Comparison of ENCODE assay signal across 16 cellular contexts in genomic region chr4:112511294-112512118, GRCh38. TPM values are rescaled to one million over a fixed set of nuclear protein-coding genes. Genes with fewer than 3 reads are reported as not detected.
A peak's percentile ranks its signal among the peaks of the same experiment; 100 is the strongest.
DNase-seq lines count a peak whose midpoint lies in the region; ATAC-seq and TF ChIP-seq lines count a peak whose summit lies in the region.
"Had no signal": no experiment of that assay in that cellular context is flagged by ENCODE, and none has a peak within 500 bp of the region (broad histone marks: within the 10 kb centered on the region; RNA-seq: fewer than 3 reads in every experiment).

No MANE protein-coding gene starts in this region.

- no peak for TF ChIP-seq POLR2A in esophagus muscularis mucosa (IDR thresholded peaks at IDR 0.05; ENCODE audit: low read depth)

- peak overlapping the region; percentile 36 for H3K4me2 ChIP-seq in trophoblast cell (ENCODE audit: low read length)

- H3K79me2 ChIP-seq in trophoblast cell (ENCODE audit: control insufficient read depth, insufficient read depth, low read length, poor library complexity), result no peaks in the 10 kb centered on the region

- intact Hi-C loops in esophagus muscularis mucosa (cut with DNase I), result no loop called here

- peak overlapping the region; percentile 41 for H3K4me3 Mint-ChIP-seq in T-helper 1 cell treated with Interleukin-12 subunit alpha and Interleukin-12 subunit beta and Interleukin-4 antibody, amounts not matched to agents 30 μg/mL and 1 μg/mL, for 36 hours

- DNase-seq in T-helper 1 cell, result no peak
- peak; percentile 16 for DNase-seq in NCI-H748 treated with DMSO at 0.1 percent for 48 hours (lab: John Stamatoyannopoulos, UW)
- no peak for DNase-seq in esophagus muscularis mucosa (ENCODE audit: extremely low spot score)
- DNase-seq in trophoblast cell, result no peak
- no peak for DNase-seq in DMS79 treated with DMSO at 0.1 percent for 48 hours (lab: John Stamatoyannopoulos, UW)
- DNase-seq in HCEC 1CT, result no peak
- DNase-seq: activated CD4-positive, CD25-positive, alpha-beta regulatory T cell treated with anti-CD3 and anti-CD28 coated beads, Interleukin-2, amount 50 U/mL, for 72 hours; foreskin melanocyte; left ventricle myocardium superior; testis had no signal

- ATAC-seq in GM21526 (IDR thresholded peaks at IDR 0.05; ENCODE audit: low FRiP score, unreplicated experiment), result no peak
- ATAC-seq: HCT116, left ventricle myocardium superior had no signal

- peak overlapping the region; percentile 28 for H3K27ac Mint-ChIP-seq in T-helper 1 cell treated with Interleukin-12 subunit alpha and Interleukin-12 subunit beta and Interleukin-4 antibody, amounts not matched to agents 30 μg/mL and 1 μg/mL, for 36 hours

- H2BK5ac ChIP-seq in trophoblast cell (ENCODE audit: low read depth, low read length, poor library complexity), result no peak overlapping the region

- peaks cover 82% of the 10 kb centered on the region for H3K27me3 Mint-ChIP-seq in T-helper 1 cell treated with Interleukin-12 subunit alpha and Interleukin-12 subunit beta and Interleukin-4 antibody, amounts not matched to agents 30 μg/mL and 1 μg/mL, for 36 hours (ENCODE audit: low read depth)

- H3K27me3 ChIP-seq in esophagus muscularis mucosa (peaks cover 14 to 100% (median 79%) of the 10 kb centered on the region in 4 donors), trophoblast cell (ENCODE audit: insufficient read depth, low read length) (peaks cover 75% of the 10 kb centered on the region)

- no peak overlapping the region for H3K18ac ChIP-seq in trophoblast cell (ENCODE audit: low read length)

- H3K36me3 ChIP-seq in esophagus muscularis mucosa (no peaks in the 10 kb centered on the region), trophoblast cell (ENCODE audit: control insufficient read depth in 1 of 2, insufficient read depth in 2 of 2, low read length in 2 of 2) (no peaks in the 10 kb centered on the region)

- WGBS in esophagus muscularis mucosa, result 52% methylated on average over 34 of the region's 34 CpGs
- no CpG with 5 or more reads among the region's 34 CpGs for whole genome bisulfite sequencing in trophoblast cell (ENCODE audit: extremely low coverage, insufficient coverage, insufficient read length)

- no peaks in the 10 kb centered on the region for H3K9me3 ChIP-seq in esophagus muscularis mucosa
- H3K9me3 ChIP-seq in trophoblast cell (ENCODE audit: insufficient read depth, low read depth, low read length), result peaks cover 4% of the 10 kb centered on the region
- H3K9me3 ChIP-seq: testis had no signal

- H3K14ac ChIP-seq in trophoblast cell (ENCODE audit: low read length), result no peak overlapping the region

- H4K12ac ChIP-seq in trophoblast cell (ENCODE audit: low read depth, low read length), result no peak overlapping the region

- no peak overlapping the region for H2BK120ac ChIP-seq in trophoblast cell (ENCODE audit: insufficient read depth, low read length, poor library complexity)

- peaks cover 43 to 56% (median 50%) of the 10 kb centered on the region in 4 donors for H3K4me1 ChIP-seq in esophagus muscularis mucosa
- peaks cover 20 to 22% of the 10 kb centered on the region in 2 experiments for H3K4me1 ChIP-seq in trophoblast cell (ENCODE audit: control insufficient read depth in 1 of 2, insufficient read depth in 2 of 2, low read length in 2 of 2)

- H3K4me1 Mint-ChIP-seq in T-helper 1 cell treated with Interleukin-12 subunit alpha and Interleukin-12 subunit beta and Interleukin-4 antibody, amounts not matched to agents 30 μg/mL and 1 μg/mL, for 36 hours (ENCODE audit: low read depth), result peaks cover 41% of the 10 kb centered on the region

- no peaks in the 10 kb centered on the region for H3K79me1 ChIP-seq in trophoblast cell (ENCODE audit: low read length)

- H3K27ac ChIP-seq in esophagus muscularis mucosa (replicated peaks in 1 of 4), result no peak overlapping the region
- no peak overlapping the region for H3K27ac ChIP-seq in trophoblast cell (ENCODE audit: low read depth, low read length)
- H3K27ac ChIP-seq: testis had no signal

- H4K91ac ChIP-seq in trophoblast cell (ENCODE audit: low read depth, low read length), result no peak overlapping the region

- no peak overlapping the region for H3K23ac ChIP-seq in trophoblast cell (ENCODE audit: low read length)

- no peak overlapping the region for H3K9ac ChIP-seq in trophoblast cell (ENCODE audit: low read length)

- TF ChIP-seq CTCF in esophagus muscularis mucosa (IDR thresholded peaks at IDR 0.05), result no peak

- no peak overlapping the region for H4K8ac ChIP-seq in trophoblast cell (ENCODE audit: low read depth, low read length)

- H2BK12ac ChIP-seq in trophoblast cell (ENCODE audit: low read length), result no peak overlapping the region

- H3K4me3 ChIP-seq in esophagus muscularis mucosa (peak overlapping the region in 3 of 4 donors; percentile 18 to 40 (median 37)), trophoblast cell (ENCODE audit: low read depth, low read length) (no peak overlapping the region)

- H3K4ac ChIP-seq in trophoblast cell (ENCODE audit: low read depth, low read length), result no peak overlapping the region

- H3K36me3 Mint-ChIP-seq in T-helper 1 cell treated with Interleukin-12 subunit alpha and Interleukin-12 subunit beta and Interleukin-4 antibody, amounts not matched to agents 30 μg/mL and 1 μg/mL, for 36 hours (ENCODE audit: low read depth), result peaks cover 2% of the 10 kb centered on the region

- no peak overlapping the region for H2AFZ ChIP-seq in trophoblast cell (ENCODE audit: insufficient read depth, low read length, poor library complexity)

- TF ChIP-seq EP300 in esophagus muscularis mucosa (IDR thresholded peaks at IDR 0.05), result no peak

- H2AK5ac ChIP-seq in trophoblast cell (ENCODE audit: low read length), result no peak overlapping the region

- no peaks in the 10 kb centered on the region for H3K9me3 Mint-ChIP-seq in T-helper 1 cell treated with Interleukin-12 subunit alpha and Interleukin-12 subunit beta and Interleukin-4 antibody, amounts not matched to agents 30 μg/mL and 1 μg/mL, for 36 hours

RNA-seq across cellular contexts. Expression of gene NEUROG2, which starts 4.5 kb away (rescaled TPM):
- not detected for total RNA-seq in esophagus muscularis mucosa
- polyA plus RNA-seq in trophoblast cell (2013), result not detected in 2 replicates
- total RNA-seq: A172, dermis microvascular lymphatic vessel endothelial cell, left ventricle myocardium superior had no signal
- polyA plus RNA-seq: adipose tissue had no signal
